Comparison of ENCODE assay signal across 9 cellular contexts in the genomic region with DNA sequence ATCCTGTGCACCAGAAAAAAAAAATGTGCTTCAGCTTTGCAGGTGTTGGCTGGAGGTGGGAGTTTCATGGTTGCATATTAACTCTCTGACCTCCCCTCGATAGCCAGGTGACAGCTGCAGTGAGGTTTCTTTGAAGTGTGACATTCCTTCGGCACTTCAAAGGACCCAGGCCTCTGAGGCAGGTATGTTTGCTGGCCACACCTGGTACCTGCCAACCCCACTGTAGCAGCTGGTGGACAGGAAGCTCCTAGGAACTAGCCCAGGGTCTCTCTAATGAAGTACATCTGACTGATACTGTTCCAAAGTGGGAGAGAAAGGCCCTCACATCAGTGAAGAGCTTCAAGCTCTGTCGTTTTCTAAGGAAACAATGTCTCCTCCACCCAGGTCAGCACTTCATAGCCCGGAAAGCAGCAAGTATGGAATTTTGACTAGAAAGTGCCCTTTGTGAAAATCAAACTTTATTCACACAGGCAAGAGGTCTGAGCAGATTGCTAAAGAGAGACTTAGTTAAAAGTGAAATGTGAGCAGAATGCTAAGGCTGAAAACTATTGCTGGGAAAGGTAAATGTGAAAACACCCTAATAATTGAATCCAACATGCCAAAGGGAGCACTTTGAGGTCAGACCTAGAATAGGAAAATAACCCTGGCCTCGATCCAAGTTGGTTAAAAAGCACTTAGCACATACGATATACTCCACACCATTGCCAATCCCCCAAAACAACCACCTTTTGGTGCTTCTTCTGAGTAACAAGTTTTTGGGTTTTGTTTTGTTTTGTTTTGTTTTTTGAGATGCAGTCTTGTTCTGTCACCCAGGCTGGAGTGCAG.
DNase-seq lines count a peak whose midpoint lies in the region; ATAC-seq, FAIRE-seq and TF ChIP-seq lines count a peak whose summit lies in the region.
"Had no signal": no experiment of that assay in that cellular context is flagged by ENCODE, and none has a peak within 500 bp of the region (broad histone marks: within the 10 kb centered on the region; RNA-seq: fewer than 3 reads in every experiment).

No MANE protein-coding gene starts in this region.

- peaks cover 43% of the 10 kb centered on the region for H3F3A ChIP-seq in MM.1S (ENCODE audit: insufficient read depth, low read length)

- H3K79me2 ChIP-seq in MM.1S (ENCODE audit: low read length), result no peaks in the 10 kb centered on the region

- no peak for TF ChIP-seq EP300 in A549 (IDR thresholded peaks at IDR 0.05)

- H3K4me2 ChIP-seq in A549, result peak overlapping the region; percentile 26; the same call in 1 of the 3 replicates
- peak overlapping the region; percentile 86 for H3K4me2 ChIP-seq in MM.1S (ENCODE audit: low read depth, low read length)

- H3K4me1 ChIP-seq in A549, result peaks cover 27% of the 10 kb centered on the region
- peaks cover 64% of the 10 kb centered on the region for H3K4me1 ChIP-seq in MM.1S (ENCODE audit: low read length)

- no peak overlapping the region for H3K4me3 ChIP-seq in A549
- H3K4me3 ChIP-seq in MM.1S (ENCODE audit: low read length), result peak overlapping the region; percentile 16; the same call in 1 of the 2 replicates

- TF ChIP-seq CTCF in A549 (IDR thresholded peaks at IDR 0.05), result no peak
- TF ChIP-seq CTCF in MM.1S (IDR thresholded peaks at IDR 0.05; ENCODE audit: low read length), result no peak
- TF ChIP-seq CTCF in GM13977 (IDR thresholded peaks at IDR 0.05; ENCODE audit: extremely low read depth, insufficient read depth, missing control alignments), result no peak

- TF ChIP-seq RAD21 in A549 (conservative IDR thresholded peaks at IDR 0.05 in 1 of 2, IDR thresholded peaks at IDR 0.05 in 1 of 2), result no peak

- WGBS in A549 (ENCODE audit: missing lambda C conversion rate), result 63% methylated on average over 6 of the region's 6 CpGs

- DNase-seq in A549 (ENCODE audit: low read depth in 1 of 2, low spot score in 1 of 2) (no peak), MM.1S (peak; percentile 97), dermis blood vessel endothelial cell (peak; percentile 27), C1 segment of cervical spinal cord (lab: John Stamatoyannopoulos, UW) (no peak), GM13977 (ENCODE audit: low spot score) (no peak)
- DNase-seq: stimulated activated naive CD4-positive, alpha-beta T cell treated with Interleukin-2 at 50 U/mL for 16 hours had no signal

- no peaks in the 10 kb centered on the region for H3K9me2 ChIP-seq in MM.1S (replicated peaks; ENCODE audit: insufficient read depth, low read length)

- H3K36me3 ChIP-seq in MM.1S (replicated peaks; ENCODE audit: insufficient read depth, low read length), result no peaks in the 10 kb centered on the region

- in situ Hi-C loops in GM13977 (cut with MboI; ENCODE audit: low pct_unique_long_range_greater_than_20kb, low sequenced_read_pairs, unreplicated experiment), result no loop called here

- no peak overlapping the region for H2AFZ ChIP-seq in MM.1S (ENCODE audit: low read length)

- no peaks in the 10 kb centered on the region for H3K27me3 ChIP-seq in MM.1S (replicated peaks; ENCODE audit: insufficient read depth, low read length)

- TF ChIP-seq POLR2A in A549 (IDR thresholded peaks at IDR 0.05; ENCODE audit: low read length), result no peak

- ATAC-seq in A549 (peak in 1 of 2 experiments; percentile 41; a peak in 2 of 6 replicates), GM19372 (IDR thresholded peaks at IDR 0.05; ENCODE audit: low read depth, unreplicated experiment) (peak; percentile 56), HG02840 (IDR thresholded peaks at IDR 0.05; ENCODE audit: low FRiP score, unreplicated experiment) (no peak), GM19328 (IDR thresholded peaks at IDR 0.05; ENCODE audit: unreplicated experiment) (no peak)

- H3K27ac ChIP-seq in A549 (peak overlapping the region; percentile 11 to 74; a peak in 4 of 6 replicates), MM.1S (ENCODE audit: low read length) (peak overlapping the region; percentile 99)

- H3K9me3 ChIP-seq in A549, result no peaks in the 10 kb centered on the region
- no peaks in the 10 kb centered on the region for H3K9me3 ChIP-seq in MM.1S (replicated peaks; ENCODE audit: insufficient read depth, low read length)

- CTCF ChIA-PET in A549 (lab: Yijun Ruan, JAX), result interaction anchor here (0.7 to 3.1 kb wide), 3 partner anchors 12 to 71 kb away, joined by 3 to 8 read pairs (median 6); partner anchors contain the start of gene PHLDA1

- no peak for FAIRE-seq in A549 (lab: Jason Lieb, UNC)

- POLR2A ChIA-PET in A549 (lab: Yijun Ruan, JAX), result interaction anchor here (1.2 kb wide), 1 partner anchor 71 kb away, joined by 3 read pairs; the partner anchor contains the start of gene PHLDA1

- H4K20me1 ChIP-seq in MM.1S (ENCODE audit: insufficient read depth, low read length), result no peaks in the 10 kb centered on the region

- peak overlapping the region; percentile 67 for H3K9ac ChIP-seq in MM.1S (ENCODE audit: low read length)

TF ChIP-seq in A549, 52 proteins besides CTCF, POLR2A, EP300 and RAD21:
- TF ChIP-seq JUNB (IDR thresholded peaks at IDR 0.05) (no peak), JUN (IDR thresholded peaks at IDR 0.05) (no peak), BCL3 (IDR thresholded peaks at IDR 0.05) (no peak), REST (IDR thresholded peaks at IDR 0.05) (peak; percentile 66), TP53 (CRISPR knock-in tag; IDR thresholded peaks at IDR 0.05) (no peak), ESRRA (IDR thresholded peaks at IDR 0.05; ENCODE audit: borderline replicate concordance, low read length) (no peak), TFCP2L1 (CRISPR knock-in tag; IDR thresholded peaks at IDR 0.05) (no peak), NPAS2 (CRISPR knock-in tag; IDR thresholded peaks at IDR 0.05; ENCODE audit: borderline replicate concordance) (no peak)
- TF ChIP-seq, protein P1, sequence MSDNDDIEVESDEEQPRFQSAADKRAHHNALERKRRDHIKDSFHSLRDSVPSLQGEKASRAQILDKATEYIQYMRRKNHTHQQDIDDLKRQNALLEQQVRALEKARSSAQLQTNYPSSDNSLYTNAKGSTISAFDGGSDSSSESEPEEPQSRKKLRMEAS (IDR thresholded peaks at IDR 0.05), result no peak

Comparison
In these comparisons a context has a peak if more than half of its experiments do, and no peak if none do; other contexts are left out.
1. DNase-seq: peak in MM.1S (single experiment) and dermis blood vessel endothelial cell (single experiment); none in A549 (0 of 2), C1 segment of cervical spinal cord (0 of 14) and GM13977 (single experiment).